ENCODE assay signal across 10 cellular contexts in genomic region chr19:38228491-38229439, GRCh38. TPM values are rescaled to one million over a fixed set of nuclear protein-coding genes. Genes with fewer than 3 reads are reported as not detected.
A peak's percentile ranks its signal among the peaks of the same experiment; 100 is the strongest.
DNase-seq lines count a peak whose midpoint lies in the region; ATAC-seq, FAIRE-seq and TF ChIP-seq lines count a peak whose summit lies in the region.
"Had no signal": no experiment of that assay in that cellular context is flagged by ENCODE, and none has a peak within 500 bp of the region (broad histone marks: within the 10 kb centered on the region; RNA-seq: fewer than 3 reads in every experiment).

No MANE protein-coding gene starts in this region.

- peaks cover 45% of the 10 kb centered on the region for H3K27me3 Mint-ChIP-seq in activated CD4-positive, alpha-beta T cell treated with anti-CD3 and anti-CD28 coated beads for 36 hours

- peaks cover 13% of the 10 kb centered on the region for H3K4me1 Mint-ChIP-seq in activated CD4-positive, alpha-beta T cell treated with anti-CD3 and anti-CD28 coated beads for 36 hours

- peaks cover 16% of the 10 kb centered on the region for H3K4me1 ChIP-seq in OCI-LY7 (ENCODE audit: insufficient read depth, low read length, poor library complexity, severe bottlenecking)
- H3K4me1 ChIP-seq in endothelial cell of umbilical vein (ENCODE audit: control insufficient read depth, extremely low read depth, insufficient read depth, low read length) = peaks cover 8% of the 10 kb centered on the region
- H3K4me1 ChIP-seq in mucosa of descending colon (ENCODE audit: low read depth) = peaks cover 13% of the 10 kb centered on the region

- H3K27me3 ChIP-seq in endothelial cell of umbilical vein (ENCODE audit: control insufficient read depth in 2 of 2, insufficient read depth in 2 of 2, low read length in 2 of 2) = peaks cover 9 to 14% of the 10 kb centered on the region in 2 experiments

- dilution Hi-C loops in endothelial cell of umbilical vein (cut with MboI; ENCODE audit: extremely low pct_ligation_motif_present, low sequenced_read_pairs) = no loop called here

- no peaks in the 10 kb centered on the region for H3K9me3 ChIP-seq in OCI-LY7 (ENCODE audit: low read length)
- no peaks in the 10 kb centered on the region for H3K9me3 ChIP-seq in endothelial cell of umbilical vein (replicated peaks; ENCODE audit: control insufficient read depth, insufficient read depth, low read length)
- H3K9me3 ChIP-seq in mucosa of descending colon = no peaks in the 10 kb centered on the region

- no peak overlapping the region for H3K27ac Mint-ChIP-seq in activated CD4-positive, alpha-beta T cell treated with anti-CD3 and anti-CD28 coated beads for 36 hours

- ATAC-seq in activated CD4-positive, alpha-beta T cell treated with anti-CD3 and anti-CD28 coated beads for 36 hours = no peak
- ATAC-seq in GM18511 (IDR thresholded peaks at IDR 0.05; ENCODE audit: unreplicated experiment) = no peak
- ATAC-seq in mucosa of descending colon = no peak

- H3K4me3 Mint-ChIP-seq in activated CD4-positive, alpha-beta T cell treated with anti-CD3 and anti-CD28 coated beads for 36 hours = peak overlapping the region; percentile 56

- H3K36me3 Mint-ChIP-seq in activated CD4-positive, alpha-beta T cell treated with anti-CD3 and anti-CD28 coated beads for 36 hours (ENCODE audit: low read depth) = peaks cover 2% of the 10 kb centered on the region

- peak overlapping the region; percentile 100 for H3K4me2 ChIP-seq in OCI-LY7 (ENCODE audit: low read length)
- H3K4me2 ChIP-seq in endothelial cell of umbilical vein (ENCODE audit: insufficient read depth, low read length) = peak overlapping the region; percentile 75

- H3K9me3 Mint-ChIP-seq in activated CD4-positive, alpha-beta T cell treated with anti-CD3 and anti-CD28 coated beads for 36 hours (ENCODE audit: low read depth) = no peaks in the 10 kb centered on the region

- no peak for FAIRE-seq in endothelial cell of umbilical vein (lab: Jason Lieb, UNC)

- peak overlapping the region; percentile 82 for H3K4me3 ChIP-seq in OCI-LY7 (ENCODE audit: low read depth, low read length, poor library complexity, severe bottlenecking)
- H3K4me3 ChIP-seq in endothelial cell of umbilical vein (replicated peaks in 1 of 3; ENCODE audit: insufficient read depth in 1 of 3, low read depth in 1 of 3, low read length in 3 of 3) = peak overlapping the region in 2 of 3 experiments; percentile 14 to 51
- H3K4me3 ChIP-seq in skin epidermis = peak overlapping the region in 5 of 7 experiments; percentile 4 to 21 (median 11)
- H3K4me3 ChIP-seq in mucosa of descending colon = no peak overlapping the region

- H2AFZ ChIP-seq in OCI-LY7 (ENCODE audit: low read length) (peak overlapping the region; percentile 84), endothelial cell of umbilical vein (ENCODE audit: low read depth, low read length) (peak overlapping the region; percentile 11)

- no peak for TF ChIP-seq POLR2A in endothelial cell of umbilical vein (IDR thresholded peaks at IDR 0.05; ENCODE audit: low read depth, low read length)

- H3K9ac ChIP-seq in endothelial cell of umbilical vein (replicated peaks; ENCODE audit: extremely low read depth, insufficient read depth, low read length) = no peak overlapping the region

- H3K9me1 ChIP-seq in endothelial cell of umbilical vein (replicated peaks; ENCODE audit: control insufficient read depth, extremely low read depth, insufficient read depth, low read length) = no peaks in the 10 kb centered on the region

- H4K20me1 ChIP-seq in OCI-LY7 (ENCODE audit: insufficient read depth, low read length) = no peaks in the 10 kb centered on the region
- no peaks in the 10 kb centered on the region for H4K20me1 ChIP-seq in endothelial cell of umbilical vein (replicated peaks; ENCODE audit: control insufficient read depth, extremely low read depth, insufficient read depth, low read length)

- POLR2A ChIA-PET in activated CD4-positive, alpha-beta T cell treated with anti-CD3 and anti-CD28 coated beads for 36 hours (lab: Charles Lee) = no interaction called here
- POLR2A ChIA-PET in OCI-LY7 (lab: Charles Lee) (no interaction called here), endothelial cell of umbilical vein (lab: Charles Lee) (no interaction called here)

- BruUV-seq in OCI-LY7 (replicated peaks; lab: Mats Ljungman, UMichigan) (no TSS peak), endothelial cell of umbilical vein (replicated peaks; lab: Mats Ljungman, UMichigan) (no TSS peak)

- peak; percentile 36 for DNase-seq in activated CD4-positive, alpha-beta T cell treated with anti-CD3 and anti-CD28 coated beads for 36 hours
- DNase-seq in activated CD4-positive, alpha-beta T cell treated with anti-CD3 and anti-CD28 coated beads, Interleukin-2, amount 50 U/mL, for 1 hour = no peak
- no peak for DNase-seq in OCI-LY7 (ENCODE audit: low spot score)
- no peak for DNase-seq in endothelial cell of umbilical vein (ENCODE audit: low read depth, low spot score)
- DNase-seq in DMS114 treated with DMSO at 0.1 percent for 48 hours (lab: John Stamatoyannopoulos, UW; ENCODE audit: unreplicated experiment) = no peak
- no peak for DNase-seq in mucosa of descending colon
- DNase-seq: DND-41 had no signal

- H3K79me2 ChIP-seq in OCI-LY7 (ENCODE audit: insufficient read depth, low read depth, low read length) (no peaks in the 10 kb centered on the region), endothelial cell of umbilical vein (ENCODE audit: control insufficient read depth, insufficient read depth, low read length) (no peaks in the 10 kb centered on the region)

- H3K9me2 ChIP-seq in OCI-LY7 (ENCODE audit: insufficient read depth, low read length) = no peaks in the 10 kb centered on the region

- intact Hi-C loops in activated CD4-positive, alpha-beta T cell treated with anti-CD3 and anti-CD28 coated beads for 36 hours (cut with DNase I, micrococcal nuclease) = loop anchor here (1.0 to 5.0 kb wide), 4 partner anchors 87 to 326 kb away; partner anchors contain the start of genes CATSPERG (in 1 of the 2), SIPA1L3 (in 1 of the 2) and YIF1B (in 1 of the 2)
- intact Hi-C loops in OCI-LY7 (cut with micrococcal nuclease; ENCODE audit: unreplicated experiment) (loop anchor here (2.0 to 10.0 kb wide), 2 partner anchors 180 to 254 kb away; no protein-coding TSS in a partner anchor), endothelial cell of umbilical vein (cut with micrococcal nuclease) (loop anchor here (1.0 to 10.0 kb wide), 2 partner anchors 107 to 224 kb away; partner anchors contain the start of gene CATSPERG), mucosa of descending colon (cut with DNase I, micrococcal nuclease) (no loop called here)

- H3K27ac ChIP-seq in OCI-LY7 (ENCODE audit: low read depth, low read length, poor library complexity, severe bottlenecking) (no peak overlapping the region), endothelial cell of umbilical vein (ENCODE audit: insufficient read depth, low read depth, low read length) (no peak overlapping the region), skin epidermis (no peak overlapping the region)

- CTCF ChIA-PET in activated CD4-positive, alpha-beta T cell treated with anti-CD3 and anti-CD28 coated beads for 36 hours (lab: Charles Lee) = interaction anchor here (0.7 to 2.9 kb wide), 2 partner anchors 175 to 327 kb away, joined by 3 to 10 read pairs; no protein-coding TSS in a partner anchor
- CTCF ChIA-PET in OCI-LY7 (lab: Charles Lee; ENCODE audit: unreplicated experiment) (no interaction called here), endothelial cell of umbilical vein (lab: Charles Lee) (no interaction called here)

- no peak for TF ChIP-seq CTCF in OCI-LY7 (conservative IDR thresholded peaks at IDR 0.05; ENCODE audit: low read length)
- TF ChIP-seq CTCF in endothelial cell of umbilical vein (IDR thresholded peaks at IDR 0.05; ENCODE audit: extremely low read depth in 1 of 2, insufficient read depth in 1 of 2, low read depth in 1 of 2, low read length in 2 of 2) = no peak
- no peak for TF ChIP-seq CTCF in mucosa of descending colon (IDR thresholded peaks at IDR 0.05)

- no peaks in the 10 kb centered on the region for H3K36me3 ChIP-seq in OCI-LY7 (ENCODE audit: insufficient read depth, low read length)
- no peaks in the 10 kb centered on the region for H3K36me3 ChIP-seq in endothelial cell of umbilical vein (ENCODE audit: control insufficient read depth in 2 of 2, extremely low read depth in 1 of 2, insufficient read depth in 2 of 2, low read length in 2 of 2)
- H3K36me3 ChIP-seq in mucosa of descending colon (ENCODE audit: low read depth) = no peaks in the 10 kb centered on the region

RNA-seq across cellular contexts. Expression of gene DPF1, which starts 4.7 kb away (rescaled TPM):
- total RNA-seq in activated CD4-positive, alpha-beta T cell treated with anti-CD3 and anti-CD28 coated beads for 36 hours = 1 to 10 TPM in 1 of 2 experiments, under 1 TPM in 1; 0.91 to 1.2 TPM
- 6.5 and 7.6 TPM in 2 replicates for total RNA-seq in OCI-LY7 (2014; rRNA removed; shearing (Covaris generic))
- total RNA-seq in OCI-LY7 (2022) (11.3 and 11.4 TPM in 2 replicates), endothelial cell of umbilical vein (3.9 and 5.0 TPM in 2 replicates), mucosa of descending colon (under 1 TPM in 1 of 3 donors, not detected in 2; 0.22 TPM)
- 1.6 and 2.0 TPM in 2 replicates for polyA plus RNA-seq in endothelial cell of umbilical vein
- polyA plus RNA-seq in endothelial cell of umbilical vein (2011; cell fraction: cytosol; rRNA removed) = 1.4 and 1.7 TPM in 2 replicates
- 2.0 and 3.5 TPM in 2 replicates for polyA plus RNA-seq in endothelial cell of umbilical vein (2011; cell fraction: nucleus; rRNA removed)
- 1.1 and 2.0 TPM in 2 replicates for polyA plus RNA-seq in endothelial cell of umbilical vein (2012)
- 0.42 and 1.2 TPM in 2 replicates for polyA minus RNA-seq in endothelial cell of umbilical vein
- 0.82 TPM for polyA minus RNA-seq in endothelial cell of umbilical vein (2011; cell fraction: cytosol; rRNA and poly(A)+ RNA removed)
- 0.82 and 0.87 TPM in 2 replicates for polyA minus RNA-seq in endothelial cell of umbilical vein (2011; cell fraction: nucleus; rRNA and poly(A)+ RNA removed)

RNA-seq across cellular contexts. Expression of gene PPP1R14A, which starts 27.4 kb away (rescaled TPM):
- 1 to 10 TPM; 1.6 to 1.7 TPM for total RNA-seq in activated CD4-positive, alpha-beta T cell treated with anti-CD3 and anti-CD28 coated beads for 36 hours
- not detected in 2 replicates for total RNA-seq in OCI-LY7 (2014; rRNA removed; shearing (Covaris generic))
- total RNA-seq in OCI-LY7 (2022) (not detected in 2 replicates), endothelial cell of umbilical vein (5.3 and 16.3 TPM in 2 replicates), mucosa of descending colon (100 to 1,000 TPM in 1 of 3 donors, 10 to 100 TPM in 1, 1 to 10 TPM in 1; 9.0 to 186 (median 19.9) TPM)
- 3.0 and 5.9 TPM in 2 replicates for polyA plus RNA-seq in endothelial cell of umbilical vein
- 2.0 and 2.7 TPM in 2 replicates for polyA plus RNA-seq in endothelial cell of umbilical vein (2011; cell fraction: cytosol; rRNA removed)
- polyA plus RNA-seq in endothelial cell of umbilical vein (2011; cell fraction: nucleus; rRNA removed) = 1.0 and 1.3 TPM in 2 replicates
- 0.88 and 1.4 TPM in 2 replicates for polyA plus RNA-seq in endothelial cell of umbilical vein (2012)
- polyA minus RNA-seq in endothelial cell of umbilical vein = 0.64 and 1.3 TPM in 2 replicates
- not detected for polyA minus RNA-seq in endothelial cell of umbilical vein (2011; cell fraction: cytosol; rRNA and poly(A)+ RNA removed)
- polyA minus RNA-seq in endothelial cell of umbilical vein (2011; cell fraction: nucleus; rRNA and poly(A)+ RNA removed) = not detected in 2 replicates
- total RNA-seq: LHCN-M2 had no signal

RNA-seq across cellular contexts. Expression of gene SPINT2, which starts 35.6 kb away (rescaled TPM):
- total RNA-seq in activated CD4-positive, alpha-beta T cell treated with anti-CD3 and anti-CD28 coated beads for 36 hours = 10 to 100 TPM; 46.0 to 49.0 TPM
- 36.7 and 59.5 TPM in 2 replicates for total RNA-seq in OCI-LY7 (2014; rRNA removed; shearing (Covaris generic))
- total RNA-seq in OCI-LY7 (2022) (77.2 and 82.2 TPM in 2 replicates), endothelial cell of umbilical vein (20.1 and 46.6 TPM in 2 replicates), mucosa of descending colon (100 to 1,000 TPM; 355 to 802 (median 787) TPM)
- polyA plus RNA-seq in endothelial cell of umbilical vein = 23.9 and 28.9 TPM in 2 replicates
- 14.4 and 20.2 TPM in 2 replicates for polyA plus RNA-seq in endothelial cell of umbilical vein (2011; cell fraction: cytosol; rRNA removed)
- 6.2 and 9.5 TPM in 2 replicates for polyA plus RNA-seq in endothelial cell of umbilical vein (2011; cell fraction: nucleus; rRNA removed)
- 1.2 and 2.5 TPM in 2 replicates for polyA plus RNA-seq in endothelial cell of umbilical vein (2012)
- polyA minus RNA-seq in endothelial cell of umbilical vein = 9.6 and 13.0 TPM in 2 replicates
- polyA minus RNA-seq in endothelial cell of umbilical vein (2011; cell fraction: cytosol; rRNA and poly(A)+ RNA removed) = 4.6 TPM
- polyA minus RNA-seq in endothelial cell of umbilical vein (2011; cell fraction: nucleus; rRNA and poly(A)+ RNA removed) = 1.3 and 2.5 TPM in 2 replicates

Comparison
In these comparisons a context has a peak if more than half of its experiments do, and no peak if none do; other contexts are left out.
1. intact Hi-C loops: an anchor here in activated CD4-positive, alpha-beta T cell treated with anti-CD3 and anti-CD28 coated beads for 36 hours (1.0 to 5.0 kb wide), OCI-LY7 (2.0 to 10.0 kb wide) and endothelial cell of umbilical vein (1.0 to 10.0 kb wide); none called in mucosa of descending colon.